23 cellular contexts compared by ENCODE assay signal in the genomic region with DNA sequence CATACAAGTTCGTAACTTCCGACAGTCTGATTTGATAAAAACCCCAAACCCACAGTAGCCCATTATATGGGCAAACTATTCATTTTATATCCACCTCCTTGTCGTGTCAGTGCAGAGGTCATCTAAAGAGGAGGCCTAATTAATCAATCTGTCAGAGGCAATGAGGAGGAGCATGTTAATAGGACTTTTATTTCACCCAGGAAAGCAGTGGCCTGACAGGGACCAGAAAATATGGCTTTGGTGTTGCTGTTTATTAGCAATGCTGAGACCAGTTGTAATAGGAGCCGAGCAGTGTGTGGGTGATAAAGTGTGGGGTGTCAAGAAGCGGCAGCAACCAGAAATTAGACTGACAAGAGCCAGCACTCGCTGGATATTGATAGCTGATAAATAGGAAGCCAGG.
"Had no signal": no experiment of that assay in that cellular context is flagged by ENCODE, and none has a peak within 500 bp of the region (broad histone marks: within the 10 kb centered on the region; RNA-seq: fewer than 3 reads in every experiment).

No MANE protein-coding gene starts in this region.

- H3K4me2 ChIP-seq: neural progenitor cell, smooth muscle cell had no signal

- H3K4me1 Mint-ChIP-seq: memory B cell; naive B cell; stimulated activated naive CD8-positive, alpha-beta T cell treated with anti-CD3 and anti-CD28 coated beads, Interleukin-15, amount 100 ng/mL, for 72 hours had no signal

- H3K27me3 ChIP-seq: right atrium auricular region, suprapubic skin, transverse colon, vagina had no signal

- DNase-seq: cortex of kidney; effector memory CD8-positive, alpha-beta T cell; mucosa of descending colon; naive B cell; stimulated activated CD4-positive, alpha-beta T cell treated with anti-CD3 and anti-CD28 coated beads, Interleukin-12 subunit alpha, Interleukin-12 subunit beta, amount 100 ng/mL, for 4 hours; stimulated activated CD4-positive, alpha-beta T cell treated with anti-CD3 and anti-CD28 coated beads, Interleukin-1b, Interleukin-23, amount 100 ng/mL, for 48 hours; stimulated activated CD4-positive, alpha-beta T cell treated with anti-CD3 and anti-CD28 coated beads, Interleukin-4, amount 100 ng/mL, for 1 hour; stimulated activated CD8-positive, alpha-beta memory T cell treated with anti-CD3 and anti-CD28 coated beads, Interleukin-4, amount 100 ng/mL, for 48 hours; stimulated activated naive CD4-positive, alpha-beta T cell; stimulated activated naive CD8-positive, alpha-beta T cell treated with anti-CD3 and anti-CD28 coated beads, Interleukin-15, amount 100 ng/mL, for 72 hours; transverse colon had no signal

- H3K27me3 Mint-ChIP-seq: naive B cell had no signal

- H3K4me1 ChIP-seq: parathyroid adenoma, prostate gland, suprapubic skin, transverse colon had no signal

- H3K9ac ChIP-seq: neural progenitor cell, parathyroid adenoma had no signal

- H3K4me3 Mint-ChIP-seq: effector memory CD8-positive, alpha-beta T cell; memory B cell; naive B cell; natural killer cell treated with Interleukin-12 subunit alpha and Interleukin-12 subunit beta and Interleukin-15 and Interleukin-18, amount 100 ng/mL, for 72 hours; neural progenitor cell; stimulated activated naive CD8-positive, alpha-beta T cell treated with anti-CD3 and anti-CD28 coated beads, Interleukin-15, amount 100 ng/mL, for 72 hours had no signal

- H3K9me3 ChIP-seq: mucosa of descending colon, prostate gland, right atrium auricular region, suprapubic skin, transverse colon, vagina had no signal

- ATAC-seq: effector memory CD8-positive, alpha-beta T cell; left lobe of liver; mucosa of descending colon; natural killer cell treated with Interleukin-12 subunit alpha and Interleukin-12 subunit beta and Interleukin-15 and Interleukin-18, amount 100 ng/mL, for 72 hours; sciatic nerve; stimulated activated naive CD8-positive, alpha-beta T cell treated with anti-CD3 and anti-CD28 coated beads, Interleukin-15, amount 100 ng/mL, for 72 hours had no signal

- H3K27ac Mint-ChIP-seq: effector memory CD8-positive, alpha-beta T cell; memory B cell; naive B cell; natural killer cell treated with Interleukin-12 subunit alpha and Interleukin-12 subunit beta and Interleukin-15 and Interleukin-18, amount 100 ng/mL, for 72 hours; neural progenitor cell; stimulated activated naive CD8-positive, alpha-beta T cell treated with anti-CD3 and anti-CD28 coated beads, Interleukin-15, amount 100 ng/mL, for 72 hours had no signal

- H3K79me2 ChIP-seq: parathyroid adenoma had no signal

- H3K27ac ChIP-seq: neural progenitor cell, parathyroid adenoma, prostate gland, right atrium auricular region, suprapubic skin, transverse colon, vagina had no signal

- H3K4me3 ChIP-seq: lung, mucosa of descending colon, neural progenitor cell, prostate gland, right atrium auricular region, smooth muscle cell, suprapubic skin, transverse colon, vagina had no signal

- H3K9me3 Mint-ChIP-seq: effector memory CD8-positive, alpha-beta T cell; memory B cell; naive B cell; natural killer cell treated with Interleukin-12 subunit alpha and Interleukin-12 subunit beta and Interleukin-15 and Interleukin-18, amount 100 ng/mL, for 72 hours; neural progenitor cell; stimulated activated naive CD8-positive, alpha-beta T cell treated with anti-CD3 and anti-CD28 coated beads, Interleukin-15, amount 100 ng/mL, for 72 hours had no signal

- H3K36me3 ChIP-seq: neural progenitor cell, prostate gland, right atrium auricular region, suprapubic skin, transverse colon, vagina had no signal

- H3K36me3 Mint-ChIP-seq: memory B cell; naive B cell; natural killer cell treated with Interleukin-12 subunit alpha and Interleukin-12 subunit beta and Interleukin-15 and Interleukin-18, amount 100 ng/mL, for 72 hours; neural progenitor cell had no signal

- H2AFZ ChIP-seq: neural progenitor cell, parathyroid adenoma had no signal
